In genomic region chr4:108766058-108766457, GRCh38 we compare ENCODE assay signal across 1 cellular context.
TF ChIP-seq lines count a peak whose summit lies in the region.

No MANE protein-coding gene starts in this region.

TF ChIP-seq in HepG2, 621 proteins besides CTCF, POLR2A, EP300 and RAD21 (continued from another document and continues in another):
- no peak for TF ChIP-seq GMEB1 (CRISPR knock-in tag; IDR thresholded peaks at IDR 0.05; ENCODE audit: borderline replicate concordance)
- peak; percentile 54 for TF ChIP-seq CEBPG (CRISPR knock-in tag; IDR thresholded peaks at IDR 0.05)
- TF ChIP-seq NR1H2 (CRISPR knock-in tag; IDR thresholded peaks at IDR 0.05; ENCODE audit: borderline replicate concordance, low read depth): no peak
- TF ChIP-seq TGIF2 (CRISPR knock-in tag; IDR thresholded peaks at IDR 0.05): no peak
- TF ChIP-seq, protein P1, sequence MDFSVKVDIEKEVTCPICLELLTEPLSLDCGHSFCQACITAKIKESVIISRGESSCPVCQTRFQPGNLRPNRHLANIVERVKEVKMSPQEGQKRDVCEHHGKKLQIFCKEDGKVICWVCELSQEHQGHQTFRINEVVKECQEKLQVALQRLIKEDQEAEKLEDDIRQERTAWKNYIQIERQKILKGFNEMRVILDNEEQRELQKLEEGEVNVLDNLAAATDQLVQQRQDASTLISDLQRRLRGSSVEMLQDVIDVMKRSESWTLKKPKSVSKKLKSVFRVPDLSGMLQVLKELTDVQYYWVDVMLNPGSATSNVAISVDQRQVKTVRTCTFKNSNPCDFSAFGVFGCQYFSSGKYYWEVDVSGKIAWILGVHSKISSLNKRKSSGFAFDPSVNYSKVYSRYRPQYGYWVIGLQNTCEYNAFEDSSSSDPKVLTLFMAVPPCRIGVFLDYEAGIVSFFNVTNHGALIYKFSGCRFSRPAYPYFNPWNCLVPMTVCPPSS (IDR thresholded peaks at IDR 0.05): no peak
- TF ChIP-seq REL (CRISPR knock-in tag; conservative IDR thresholded peaks at IDR 0.05): no peak
- no peak for TF ChIP-seq ZNF674 (CRISPR knock-in tag; IDR thresholded peaks at IDR 0.05; ENCODE audit: low read depth)
- TF ChIP-seq ZNF136 (CRISPR knock-in tag; IDR thresholded peaks at IDR 0.05; ENCODE audit: low read depth): no peak
- TF ChIP-seq ZNF292 (CRISPR knock-in tag; IDR thresholded peaks at IDR 0.05; ENCODE audit: borderline replicate concordance, low read depth): no peak
- TF ChIP-seq ZNF879 (CRISPR knock-in tag; IDR thresholded peaks at IDR 0.05): no peak
- no peak for TF ChIP-seq ZBTB38 (CRISPR knock-in tag; IDR thresholded peaks at IDR 0.05)
- no peak for TF ChIP-seq ZNF724P (CRISPR knock-in tag; IDR thresholded peaks at IDR 0.05; ENCODE audit: borderline replicate concordance)
- TF ChIP-seq NFE2 (CRISPR knock-in tag; IDR thresholded peaks at IDR 0.05): no peak
- TF ChIP-seq ZMYM4 (CRISPR knock-in tag; IDR thresholded peaks at IDR 0.05): no peak
- no peak for TF ChIP-seq SP2 (CRISPR knock-in tag; IDR thresholded peaks at IDR 0.05)
- no peak for TF ChIP-seq ZNF280D (CRISPR knock-in tag; IDR thresholded peaks at IDR 0.05)
- 0 out of 2 replicates have a peak, but pooled peaks have one; percentile 32 for TF ChIP-seq ZNF644 (CRISPR knock-in tag; IDR thresholded peaks at IDR 0.05; ENCODE audit: low read depth)
- no peak for TF ChIP-seq ZNF567 (CRISPR knock-in tag; IDR thresholded peaks at IDR 0.05; ENCODE audit: borderline replicate concordance)
- no peak for TF ChIP-seq ZFP90 (CRISPR knock-in tag; IDR thresholded peaks at IDR 0.05; ENCODE audit: borderline replicate concordance)
- no peak for TF ChIP-seq ZMAT3 (CRISPR knock-in tag; conservative IDR thresholded peaks at IDR 0.05)
- TF ChIP-seq, protein P2, sequence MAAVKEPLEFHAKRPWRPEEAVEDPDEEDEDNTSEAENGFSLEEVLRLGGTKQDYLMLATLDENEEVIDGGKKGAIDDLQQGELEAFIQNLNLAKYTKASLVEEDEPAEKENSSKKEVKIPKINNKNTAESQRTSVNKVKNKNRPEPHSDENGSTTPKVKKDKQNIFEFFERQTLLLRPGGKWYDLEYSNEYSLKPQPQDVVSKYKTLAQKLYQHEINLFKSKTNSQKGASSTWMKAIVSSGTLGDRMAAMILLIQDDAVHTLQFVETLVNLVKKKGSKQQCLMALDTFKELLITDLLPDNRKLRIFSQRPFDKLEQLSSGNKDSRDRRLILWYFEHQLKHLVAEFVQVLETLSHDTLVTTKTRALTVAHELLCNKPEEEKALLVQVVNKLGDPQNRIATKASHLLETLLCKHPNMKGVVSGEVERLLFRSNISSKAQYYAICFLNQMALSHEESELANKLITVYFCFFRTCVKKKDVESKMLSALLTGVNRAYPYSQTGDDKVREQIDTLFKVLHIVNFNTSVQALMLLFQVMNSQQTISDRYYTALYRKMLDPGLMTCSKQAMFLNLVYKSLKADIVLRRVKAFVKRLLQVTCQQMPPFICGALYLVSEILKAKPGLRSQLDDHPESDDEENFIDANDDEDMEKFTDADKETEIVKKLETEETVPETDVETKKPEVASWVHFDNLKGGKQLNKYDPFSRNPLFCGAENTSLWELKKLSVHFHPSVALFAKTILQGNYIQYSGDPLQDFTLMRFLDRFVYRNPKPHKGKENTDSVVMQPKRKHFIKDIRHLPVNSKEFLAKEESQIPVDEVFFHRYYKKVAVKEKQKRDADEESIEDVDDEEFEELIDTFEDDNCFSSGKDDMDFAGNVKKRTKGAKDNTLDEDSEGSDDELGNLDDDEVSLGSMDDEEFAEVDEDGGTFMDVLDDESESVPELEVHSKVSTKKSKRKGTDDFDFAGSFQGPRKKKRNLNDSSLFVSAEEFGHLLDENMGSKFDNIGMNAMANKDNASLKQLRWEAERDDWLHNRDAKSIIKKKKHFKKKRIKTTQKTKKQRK (IDR thresholded peaks at IDR 0.05; ENCODE audit: low read length): no peak
- no peak for TF ChIP-seq ZIK1 (CRISPR knock-in tag; IDR thresholded peaks at IDR 0.05; ENCODE audit: borderline replicate concordance, low read depth)
- TF ChIP-seq ZNF761 (CRISPR knock-in tag; conservative IDR thresholded peaks at IDR 0.05): no peak
- no peak for TF ChIP-seq MBNL3 (CRISPR knock-in tag; conservative IDR thresholded peaks at IDR 0.05)
- TF ChIP-seq NR2C2 (CRISPR knock-in tag; IDR thresholded peaks at IDR 0.05; ENCODE audit: borderline replicate concordance): no peak
- no peak for TF ChIP-seq ARNTL (CRISPR knock-in tag; IDR thresholded peaks at IDR 0.05)
- TF ChIP-seq ERF (CRISPR knock-in tag; IDR thresholded peaks at IDR 0.05): no peak
- TF ChIP-seq, protein P3, sequence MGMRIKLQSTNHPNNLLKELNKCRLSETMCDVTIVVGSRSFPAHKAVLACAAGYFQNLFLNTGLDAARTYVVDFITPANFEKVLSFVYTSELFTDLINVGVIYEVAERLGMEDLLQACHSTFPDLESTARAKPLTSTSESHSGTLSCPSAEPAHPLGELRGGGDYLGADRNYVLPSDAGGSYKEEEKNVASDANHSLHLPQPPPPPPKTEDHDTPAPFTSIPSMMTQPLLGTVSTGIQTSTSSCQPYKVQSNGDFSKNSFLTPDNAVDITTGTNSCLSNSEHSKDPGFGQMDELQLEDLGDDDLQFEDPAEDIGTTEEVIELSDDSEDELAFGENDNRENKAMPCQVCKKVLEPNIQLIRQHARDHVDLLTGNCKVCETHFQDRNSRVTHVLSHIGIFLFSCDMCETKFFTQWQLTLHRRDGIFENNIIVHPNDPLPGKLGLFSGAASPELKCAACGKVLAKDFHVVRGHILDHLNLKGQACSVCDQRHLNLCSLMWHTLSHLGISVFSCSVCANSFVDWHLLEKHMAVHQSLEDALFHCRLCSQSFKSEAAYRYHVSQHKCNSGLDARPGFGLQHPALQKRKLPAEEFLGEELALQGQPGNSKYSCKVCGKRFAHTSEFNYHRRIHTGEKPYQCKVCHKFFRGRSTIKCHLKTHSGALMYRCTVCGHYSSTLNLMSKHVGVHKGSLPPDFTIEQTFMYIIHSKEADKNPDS (CRISPR knock-in tag; IDR thresholded peaks at IDR 0.05): no peak
- no peak for TF ChIP-seq ZNF430 (CRISPR knock-in tag; IDR thresholded peaks at IDR 0.05)
- TF ChIP-seq, protein P4, sequence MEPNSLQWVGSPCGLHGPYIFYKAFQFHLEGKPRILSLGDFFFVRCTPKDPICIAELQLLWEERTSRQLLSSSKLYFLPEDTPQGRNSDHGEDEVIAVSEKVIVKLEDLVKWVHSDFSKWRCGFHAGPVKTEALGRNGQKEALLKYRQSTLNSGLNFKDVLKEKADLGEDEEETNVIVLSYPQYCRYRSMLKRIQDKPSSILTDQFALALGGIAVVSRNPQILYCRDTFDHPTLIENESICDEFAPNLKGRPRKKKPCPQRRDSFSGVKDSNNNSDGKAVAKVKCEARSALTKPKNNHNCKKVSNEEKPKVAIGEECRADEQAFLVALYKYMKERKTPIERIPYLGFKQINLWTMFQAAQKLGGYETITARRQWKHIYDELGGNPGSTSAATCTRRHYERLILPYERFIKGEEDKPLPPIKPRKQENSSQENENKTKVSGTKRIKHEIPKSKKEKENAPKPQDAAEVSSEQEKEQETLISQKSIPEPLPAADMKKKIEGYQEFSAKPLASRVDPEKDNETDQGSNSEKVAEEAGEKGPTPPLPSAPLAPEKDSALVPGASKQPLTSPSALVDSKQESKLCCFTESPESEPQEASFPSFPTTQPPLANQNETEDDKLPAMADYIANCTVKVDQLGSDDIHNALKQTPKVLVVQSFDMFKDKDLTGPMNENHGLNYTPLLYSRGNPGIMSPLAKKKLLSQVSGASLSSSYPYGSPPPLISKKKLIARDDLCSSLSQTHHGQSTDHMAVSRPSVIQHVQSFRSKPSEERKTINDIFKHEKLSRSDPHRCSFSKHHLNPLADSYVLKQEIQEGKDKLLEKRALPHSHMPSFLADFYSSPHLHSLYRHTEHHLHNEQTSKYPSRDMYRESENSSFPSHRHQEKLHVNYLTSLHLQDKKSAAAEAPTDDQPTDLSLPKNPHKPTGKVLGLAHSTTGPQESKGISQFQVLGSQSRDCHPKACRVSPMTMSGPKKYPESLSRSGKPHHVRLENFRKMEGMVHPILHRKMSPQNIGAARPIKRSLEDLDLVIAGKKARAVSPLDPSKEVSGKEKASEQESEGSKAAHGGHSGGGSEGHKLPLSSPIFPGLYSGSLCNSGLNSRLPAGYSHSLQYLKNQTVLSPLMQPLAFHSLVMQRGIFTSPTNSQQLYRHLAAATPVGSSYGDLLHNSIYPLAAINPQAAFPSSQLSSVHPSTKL (CRISPR knock-in tag; IDR thresholded peaks at IDR 0.05): peak; percentile 30; the same call in 1 of the 2 replicates
- TF ChIP-seq RARG (CRISPR knock-in tag; IDR thresholded peaks at IDR 0.05; ENCODE audit: low read depth): no peak
- TF ChIP-seq ZNF563 (CRISPR knock-in tag; IDR thresholded peaks at IDR 0.05): no peak
- no peak for TF ChIP-seq GABPB1 (CRISPR knock-in tag; IDR thresholded peaks at IDR 0.05)
- no peak for TF ChIP-seq SMAD1 (CRISPR knock-in tag; IDR thresholded peaks at IDR 0.05; ENCODE audit: borderline replicate concordance, low read depth)
- no peak for TF ChIP-seq AKNA (CRISPR knock-in tag; IDR thresholded peaks at IDR 0.05; ENCODE audit: borderline replicate concordance)
- no peak for TF ChIP-seq ZNF350 (CRISPR knock-in tag; IDR thresholded peaks at IDR 0.05; ENCODE audit: borderline replicate concordance, low read depth)
- TF ChIP-seq TRAFD1 (CRISPR knock-in tag; IDR thresholded peaks at IDR 0.05; ENCODE audit: borderline replicate concordance): no peak
- TF ChIP-seq HNF4G (IDR thresholded peaks at IDR 0.05; ENCODE audit: borderline replicate concordance, low read depth, low read length): peak; percentile 18; the same call in 1 of the 2 replicates
- TF ChIP-seq HNF4G (CRISPR knock-in tag; IDR thresholded peaks at IDR 0.05; ENCODE audit: borderline replicate concordance, low read depth): no peak
